Comparison of ENCODE assay signal across 24 cellular contexts in the genomic region with DNA sequence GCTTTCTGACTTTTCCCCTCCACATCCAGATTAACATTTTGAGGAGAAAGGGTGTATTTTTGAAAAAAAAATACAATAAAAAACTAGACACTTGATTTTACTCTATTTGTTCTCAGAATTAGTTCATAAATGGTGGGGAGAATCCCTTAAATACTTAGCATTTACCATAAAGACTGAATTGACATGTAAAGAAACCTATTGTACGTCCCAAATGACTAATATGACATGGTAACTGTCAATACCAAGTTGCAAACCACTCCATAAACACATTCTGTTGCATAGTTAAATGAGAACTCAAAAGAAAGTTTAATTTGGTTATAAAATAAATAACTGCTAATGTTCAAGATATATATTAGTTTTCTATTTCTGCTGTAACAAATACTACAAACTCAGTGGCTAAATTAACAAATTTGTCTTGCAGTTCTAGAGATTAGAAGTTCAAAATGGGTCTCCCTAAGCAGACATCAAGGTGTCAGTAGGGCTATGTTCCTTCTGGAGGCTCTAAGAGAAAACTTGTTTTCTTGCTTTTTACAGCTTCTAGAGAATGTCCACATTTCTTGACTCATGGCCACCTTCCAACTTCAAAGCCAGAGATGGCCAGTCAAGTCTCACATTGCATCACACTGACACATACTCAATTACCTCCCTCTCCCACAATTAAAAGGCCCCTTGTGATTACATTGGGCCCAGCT. TPM values are rescaled to one million over a fixed set of nuclear protein-coding genes. Genes with fewer than 3 reads are reported as not detected.
A peak's percentile ranks its signal among the peaks of the same experiment; 100 is the strongest.
DNase-seq lines count a peak whose midpoint lies in the region; ATAC-seq lines count a peak whose summit lies in the region.
"Had no signal": no experiment of that assay in that cellular context is flagged by ENCODE, and none has a peak within 500 bp of the region (broad histone marks: within the 10 kb centered on the region; RNA-seq: fewer than 3 reads in every experiment).

No MANE protein-coding gene starts in this region.

- peaks cover 30% of the 10 kb centered on the region for H3K36me3 Mint-ChIP-seq in activated CD4-positive, alpha-beta T cell treated with anti-CD3 and anti-CD28 coated beads, Interleukin-2, amount 10 ng/mL, durations not matched to agents 24 days and 14 days (ENCODE audit: low read depth)
- H3K36me3 Mint-ChIP-seq in activated naive CD4-positive, alpha-beta T cell treated with anti-CD3 and anti-CD28 coated beads, Interleukin-2, amount 50 U/mL, for 24 hours, result peaks cover 33% of the 10 kb centered on the region
- H3K36me3 Mint-ChIP-seq in activated naive CD8-positive, alpha-beta T cell treated with anti-CD3 and anti-CD28 coated beads, Interleukin-2, amount 50 U/mL, for 24 hours (ENCODE audit: low read depth), result peaks cover 21% of the 10 kb centered on the region
- H3K36me3 Mint-ChIP-seq: IgD-negative memory B cell had no signal

- H3K27me3 ChIP-seq in MG63, result no peaks in the 10 kb centered on the region

- peak; percentile 57 for ATAC-seq in activated naive CD8-positive, alpha-beta T cell treated with anti-CD3 and anti-CD28 coated beads, Interleukin-2, amount 50 U/mL, for 24 hours
- no peak for ATAC-seq in HG03025 (IDR thresholded peaks at IDR 0.05; ENCODE audit: low FRiP score, unreplicated experiment)
- ATAC-seq: GM12878, HCT116 had no signal

- H3K4me3 Mint-ChIP-seq in activated CD4-positive, alpha-beta T cell treated with anti-CD3 and anti-CD28 coated beads, Interleukin-2, amount 10 ng/mL, durations not matched to agents 24 days and 14 days, result no peak overlapping the region
- peak overlapping the region; percentile 56 for H3K4me3 Mint-ChIP-seq in activated naive CD4-positive, alpha-beta T cell treated with anti-CD3 and anti-CD28 coated beads, Interleukin-2, amount 50 U/mL, for 24 hours
- H3K4me3 Mint-ChIP-seq in activated naive CD8-positive, alpha-beta T cell treated with anti-CD3 and anti-CD28 coated beads, Interleukin-2, amount 50 U/mL, for 24 hours, result peak overlapping the region; percentile 0
- H3K4me3 Mint-ChIP-seq: B cell had no signal

- peaks cover 20% of the 10 kb centered on the region for H3K9me3 Mint-ChIP-seq in activated CD4-positive, alpha-beta T cell treated with anti-CD3 and anti-CD28 coated beads, Interleukin-2, amount 10 ng/mL, durations not matched to agents 24 days and 14 days
- H3K9me3 Mint-ChIP-seq in activated naive CD4-positive, alpha-beta T cell treated with anti-CD3 and anti-CD28 coated beads, Interleukin-2, amount 50 U/mL, for 24 hours, result peaks cover 14% of the 10 kb centered on the region
- peaks cover 14% of the 10 kb centered on the region for H3K9me3 Mint-ChIP-seq in activated naive CD8-positive, alpha-beta T cell treated with anti-CD3 and anti-CD28 coated beads, Interleukin-2, amount 50 U/mL, for 24 hours

- no peaks in the 10 kb centered on the region for H3K9me3 ChIP-seq in MG63

- intact Hi-C loops in activated CD4-positive, alpha-beta T cell treated with anti-CD3 and anti-CD28 coated beads, Interleukin-2, amount 10 ng/mL, durations not matched to agents 24 days and 14 days (cut with micrococcal nuclease), result loop anchor here (2.0 kb wide), 1 partner anchor 17 kb away; no protein-coding TSS in a partner anchor

- H3K36me3 ChIP-seq in MG63, result no peaks in the 10 kb centered on the region

- peaks cover 42% of the 10 kb centered on the region for H3K4me1 Mint-ChIP-seq in activated CD4-positive, alpha-beta T cell treated with anti-CD3 and anti-CD28 coated beads, Interleukin-2, amount 10 ng/mL, durations not matched to agents 24 days and 14 days
- peaks cover 76% of the 10 kb centered on the region for H3K4me1 Mint-ChIP-seq in activated naive CD4-positive, alpha-beta T cell treated with anti-CD3 and anti-CD28 coated beads, Interleukin-2, amount 50 U/mL, for 24 hours
- peaks cover 86% of the 10 kb centered on the region for H3K4me1 Mint-ChIP-seq in activated naive CD8-positive, alpha-beta T cell treated with anti-CD3 and anti-CD28 coated beads, Interleukin-2, amount 50 U/mL, for 24 hours
- H3K4me1 Mint-ChIP-seq: B cell, IgD-negative memory B cell had no signal

- peak overlapping the region; percentile 36 for H3K27ac Mint-ChIP-seq in activated CD4-positive, alpha-beta T cell treated with anti-CD3 and anti-CD28 coated beads, Interleukin-2, amount 10 ng/mL, durations not matched to agents 24 days and 14 days
- H3K27ac Mint-ChIP-seq in activated naive CD4-positive, alpha-beta T cell treated with anti-CD3 and anti-CD28 coated beads, Interleukin-2, amount 50 U/mL, for 24 hours, result peak overlapping the region; percentile 91
- peak overlapping the region; percentile 72 for H3K27ac Mint-ChIP-seq in activated naive CD8-positive, alpha-beta T cell treated with anti-CD3 and anti-CD28 coated beads, Interleukin-2, amount 50 U/mL, for 24 hours
- H3K27ac Mint-ChIP-seq: B cell, IgD-negative memory B cell had no signal

- no peaks in the 10 kb centered on the region for H3K27me3 Mint-ChIP-seq in activated CD4-positive, alpha-beta T cell treated with anti-CD3 and anti-CD28 coated beads, Interleukin-2, amount 10 ng/mL, durations not matched to agents 24 days and 14 days
- H3K27me3 Mint-ChIP-seq in activated naive CD4-positive, alpha-beta T cell treated with anti-CD3 and anti-CD28 coated beads, Interleukin-2, amount 50 U/mL, for 24 hours, result no peaks in the 10 kb centered on the region
- no peaks in the 10 kb centered on the region for H3K27me3 Mint-ChIP-seq in activated naive CD8-positive, alpha-beta T cell treated with anti-CD3 and anti-CD28 coated beads, Interleukin-2, amount 50 U/mL, for 24 hours
- H3K27me3 Mint-ChIP-seq: IgD-negative memory B cell had no signal

- no peak for DNase-seq in activated CD4-positive, alpha-beta T cell treated with anti-CD3 and anti-CD28 coated beads, Interleukin-2, amount 10 ng/mL, durations not matched to agents 24 days and 14 days
- no peak for DNase-seq in activated CD4-positive, alpha-beta T cell treated with anti-CD3 and anti-CD28 coated beads, Interleukin-2, amount 50 U/mL, for 4 hours
- DNase-seq in activated naive CD4-positive, alpha-beta T cell treated with Interleukin-2 at 50 U/mL for 16 hours, result no peak
- no peak for DNase-seq in activated naive CD8-positive, alpha-beta T cell treated with anti-CD3 and anti-CD28 coated beads, Interleukin-2, amount 50 U/mL, for 24 hours
- no peak for DNase-seq in MG63
- DNase-seq in A172 (ENCODE audit: low spot score), result no peak
- DNase-seq: 8988T, Calu3, DMS53, EL, GOT3, Kasumi-1, MM.1S, NCI-H1092, NCI-H1436 treated with DMSO at 0.1 percent for 48 hours, NCI-H2029, NCI-H345, NCI-H524 treated with DMSO at 0.1 percent for 48 hours had no signal

- no peak overlapping the region for H3K4me3 ChIP-seq in MG63
- H3K4me3 ChIP-seq: GM12878 had no signal

RNA-seq across cellular contexts. Expression of a gene that starts 16.0 kb away (rescaled TPM):
- 20.0 and 27.5 TPM in 2 replicates for total RNA-seq in activated CD4-positive, alpha-beta T cell treated with anti-CD3 and anti-CD28 coated beads, Interleukin-2, amount 10 ng/mL, durations not matched to agents 24 days and 14 days
- total RNA-seq in MG63 (2014; rRNA removed; shearing (Covaris generic); ENCODE audit: low replicate concordance), result 3.8 TPM in 1 of 2 replicates, not detected in the other
- 0.72 and 3.8 TPM in 2 replicates for total RNA-seq in A172 (2014; rRNA removed; shearing (Covaris generic))
- total RNA-seq: B cell, Calu3 had no signal

Comparison
In these comparisons a context has a peak if more than half of its experiments do, and no peak if none do; other contexts are left out.
1. H3K27ac Mint-ChIP-seq: peak in every context shown above with its lines; median percentile 91 in activated naive CD4-positive, alpha-beta T cell treated with anti-CD3 and anti-CD28 coated beads, Interleukin-2, amount 50 U/mL, for 24 hours; 72 in activated naive CD8-positive, alpha-beta T cell treated with anti-CD3 and anti-CD28 coated beads, Interleukin-2, amount 50 U/mL, for 24 hours; 36 in activated CD4-positive, alpha-beta T cell treated with anti-CD3 and anti-CD28 coated beads, Interleukin-2, amount 10 ng/mL, durations not matched to agents 24 days and 14 days.